ENCODE assay signal across 8 cellular contexts in genomic region chr22:46053563-46054090, GRCh38.
DNase-seq lines count a peak whose midpoint lies in the region; ATAC-seq and TF ChIP-seq lines count a peak whose summit lies in the region.

No MANE protein-coding gene starts in this region.

- H3K36me3 ChIP-seq in muscle layer of colon (ENCODE audit: insufficient read depth, low read length): peaks cover 19% of the 10 kb centered on the region
- no peaks in the 10 kb centered on the region for H3K36me3 ChIP-seq in upper lobe of left lung

- peak; percentile 65 for DNase-seq in EH (ENCODE audit: low read depth)
- DNase-seq in NAMALWA (ENCODE audit: low spot score): peak; percentile 49
- DNase-seq in activated CD8-positive, alpha-beta memory T cell treated with anti-CD3 and anti-CD28 coated beads for 24 hours: peak; percentile 86
- DNase-seq in epithelial cell of esophagus (ENCODE audit: low read depth): peak; percentile 79
- peak; percentile 84 to 95 for DNase-seq in upper lobe of left lung
- DNase-seq in SIG-M5 treated with dmso at 0.1 percent for 504 hours (lab: John Stamatoyannopoulos, UW; ENCODE audit: unreplicated experiment): no peak

- H3K9me3 ChIP-seq in muscle layer of colon (ENCODE audit: low read length) (no peaks in the 10 kb centered on the region), upper lobe of left lung (no peaks in the 10 kb centered on the region)

- peak; percentile 74 to 82 for ATAC-seq in upper lobe of left lung (ENCODE audit: low FRiP score in 2 of 2)
- no peak for ATAC-seq in GM21529 (IDR thresholded peaks at IDR 0.05; ENCODE audit: unreplicated experiment)

- TF ChIP-seq CTCF in epithelial cell of esophagus (IDR thresholded peaks at IDR 0.05; ENCODE audit: insufficient read depth, low read depth, low read length, missing control alignments) (no peak), upper lobe of left lung (IDR thresholded peaks at IDR 0.05) (peak in 1 of 6 experiments; percentile 24)

- H3K4me3 ChIP-seq in epithelial cell of esophagus (ENCODE audit: low read length): peak overlapping the region; percentile 68
- peak overlapping the region; percentile 31 to 69 for H3K4me3 ChIP-seq in muscle layer of colon (ENCODE audit: low read depth in 1 of 2, low read length in 2 of 2)
- peak overlapping the region; percentile 67 to 91 (median 79) for H3K4me3 ChIP-seq in upper lobe of left lung

- H3K9ac ChIP-seq in muscle layer of colon (ENCODE audit: low read length): peak overlapping the region; percentile 74

- H3K27ac ChIP-seq in muscle layer of colon (ENCODE audit: low read depth, low read length) (peak overlapping the region; percentile 73), upper lobe of left lung (peak overlapping the region; percentile 99 to 100 (median 100))

- no peaks in the 10 kb centered on the region for H3K27me3 ChIP-seq in muscle layer of colon (ENCODE audit: control insufficient read depth in 1 of 2, insufficient read depth in 2 of 2, low read length in 2 of 2)
- H3K27me3 ChIP-seq in upper lobe of left lung: no peaks in the 10 kb centered on the region

- H3K4me1 ChIP-seq in muscle layer of colon (ENCODE audit: insufficient read depth, low read length) (peaks cover 68% of the 10 kb centered on the region), upper lobe of left lung (peaks cover 61 to 90% (median 65%) of the 10 kb centered on the region in 4 donors)

- TF ChIP-seq EP300 in upper lobe of left lung (IDR thresholded peaks at IDR 0.05): no peak

- 0 to 6% methylated on average over 7 to 8 of the region's 37 CpGs for WGBS in upper lobe of left lung, 2 donors

- peak in 2 of 4 donors; percentile 29 to 46 for TF ChIP-seq POLR2A in upper lobe of left lung (IDR thresholded peaks at IDR 0.05)
